Comparison of ENCODE assay signal across 20 cellular contexts in the genomic region with DNA sequence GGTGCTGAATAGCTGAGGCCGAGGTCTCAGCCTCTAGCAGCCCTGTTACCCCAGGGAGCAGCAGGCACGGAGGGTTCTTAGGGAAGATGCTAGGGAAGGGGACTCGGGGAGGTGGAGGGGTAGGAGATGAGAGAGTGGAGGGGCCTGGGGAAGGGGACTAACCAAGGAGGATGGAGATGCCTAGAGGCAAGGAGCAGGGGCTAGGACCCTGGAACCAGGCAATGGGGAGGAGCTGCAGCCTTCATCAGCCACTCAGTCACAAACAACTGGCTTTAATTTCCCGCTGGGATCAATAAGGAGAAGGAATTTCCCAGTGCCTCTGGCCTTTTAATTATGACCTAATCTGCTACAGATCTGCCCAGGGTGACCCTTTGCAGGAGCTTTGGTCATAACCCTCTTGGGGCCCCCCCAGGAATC. TPM values are rescaled to one million over a fixed set of nuclear protein-coding genes. Genes with fewer than 3 reads are reported as not detected.
A peak's percentile ranks its signal among the peaks of the same experiment; 100 is the strongest.
DNase-seq lines count a peak whose midpoint lies in the region; ATAC-seq, FAIRE-seq and TF ChIP-seq lines count a peak whose summit lies in the region.
"Had no signal": no experiment of that assay in that cellular context is flagged by ENCODE, and none has a peak within 500 bp of the region (broad histone marks: within the 10 kb centered on the region; RNA-seq: fewer than 3 reads in every experiment).

No MANE protein-coding gene starts in this region.

- H3K27me3 ChIP-seq in HCT116 (ENCODE audit: insufficient read depth, low read length) (no peaks in the 10 kb centered on the region), subcutaneous abdominal adipose tissue (ENCODE audit: control insufficient read depth in 5 of 5, insufficient read depth in 4 of 5, low read length in 5 of 5) (peaks cover 18 to 30% (median 23%) of the 10 kb centered on the region in 5 donors)

- POLR2A ChIA-PET in HCT116 (lab: Charles Lee), result interaction anchor here (1.3 kb wide), 1 partner anchor 19 kb away, joined by 4 read pairs; no protein-coding TSS in a partner anchor

- DNase-seq in HCT116 (ENCODE audit: low read depth, low spot score) (no peak), iPS-NIHi11 (ENCODE audit: low spot score) (peak; percentile 74), GM12891 (ENCODE audit: insufficient read length, low spot score) (no peak), middle frontal gyrus (ENCODE audit: extremely low spot score, low spot score) (no peak)
- no peak for DNase-seq in central memory CD8-positive, alpha-beta T cell (ENCODE audit: low spot score in 2 of 2)
- no peak for DNase-seq in activated naive CD4-positive, alpha-beta T cell treated with Interleukin-2 at 50 U/mL for 16 hours
- DNase-seq: activated CD4-positive, alpha-beta T cell treated with anti-CD3 and anti-CD28 coated beads for 36 hours; anterior cingulate cortex; CD8-positive, alpha-beta memory T cell; effector memory CD4-positive, alpha-beta T cell; heart right ventricle; NCI-H1092; NCI-H226; PC-9; stimulated activated CD4-positive, alpha-beta T cell treated with anti-CD3 and anti-CD28 coated beads, Interleukin-4, amount 100 ng/mL, for 1 hour; T-helper 1 cell had no signal

- ATAC-seq in HCT116, result no peak
- ATAC-seq in central memory CD8-positive, alpha-beta T cell (replicated peaks; ENCODE audit: extremely low read depth, poor library complexity, severe bottlenecking), result no peak
- ATAC-seq: activated CD4-positive, alpha-beta T cell treated with anti-CD3 and anti-CD28 coated beads for 36 hours; heart right ventricle; psoas muscle had no signal

- peak overlapping the region; percentile 92 for H3K4me3 Mint-ChIP-seq in central memory CD8-positive, alpha-beta T cell
- H3K4me3 Mint-ChIP-seq: activated CD4-positive, alpha-beta T cell treated with anti-CD3 and anti-CD28 coated beads for 36 hours; memory B cell; stimulated activated naive CD8-positive, alpha-beta T cell treated with anti-CD3 and anti-CD28 coated beads, Interleukin-15, Interleukin-2, amounts not matched to agents 100 ng/mL and 50 ng/mL, for 24 hours had no signal

- no peaks in the 10 kb centered on the region for H3K9me3 Mint-ChIP-seq in central memory CD8-positive, alpha-beta T cell
- H3K9me3 Mint-ChIP-seq: CD8-positive, alpha-beta memory T cell; memory B cell; stimulated activated naive CD8-positive, alpha-beta T cell treated with anti-CD3 and anti-CD28 coated beads, Interleukin-15, Interleukin-2, amounts not matched to agents 100 ng/mL and 50 ng/mL, for 24 hours had no signal

- CTCF ChIA-PET in HCT116 (lab: Charles Lee), result interaction anchor here (0.9 to 14.7 kb wide), 4 partner anchors 10 to 151 kb away, joined by 3 to 310 read pairs (median 31); a partner anchor contains a TSS

- H3K4me3 ChIP-seq in HCT116 (replicated peaks in 1 of 2; ENCODE audit: low read depth in 1 of 2, low read length in 2 of 2) (no peak overlapping the region), subcutaneous abdominal adipose tissue (ENCODE audit: low read depth in 1 of 5, low read length in 5 of 5) (peak overlapping the region in 3 of 5 donors; percentile 3 to 22 (median 8))
- H3K4me3 ChIP-seq: heart right ventricle, PC-9, psoas muscle had no signal

- H3K4me1 ChIP-seq in HCT116 (ENCODE audit: control insufficient read depth in 1 of 2, insufficient read depth in 2 of 2, low read length in 2 of 2) (peaks cover 87 to 100% of the 10 kb centered on the region in 2 experiments), subcutaneous abdominal adipose tissue (ENCODE audit: control insufficient read depth in 5 of 5, insufficient read depth in 5 of 5, low read length in 5 of 5) (peaks cover 7 to 83% (median 72%) of the 10 kb centered on the region in 5 donors)

- intact Hi-C loops in HCT116 (cut with micrococcal nuclease), result no loop called here

- peaks cover 17% of the 10 kb centered on the region for H3K36me3 Mint-ChIP-seq in central memory CD8-positive, alpha-beta T cell (ENCODE audit: insufficient read depth)
- H3K36me3 Mint-ChIP-seq: CD8-positive, alpha-beta memory T cell; memory B cell had no signal

- BruUV-seq in HCT116 (replicated peaks; lab: Mats Ljungman, UMichigan), result no TSS peak

- no peak for TF ChIP-seq CTCF in HCT116 (IDR thresholded peaks at IDR 0.05 in 2 of 3, conservative IDR thresholded peaks at IDR 0.05 in 1 of 3; ENCODE audit: borderline replicate concordance in 1 of 3, insufficient read depth in 1 of 3, low read depth in 2 of 3, low read length in 2 of 3)

- no peaks in the 10 kb centered on the region for H4K20me1 ChIP-seq in HCT116 (ENCODE audit: insufficient read depth)

- H3K27ac ChIP-seq in HCT116 (ENCODE audit: low read depth, low read length) (peak overlapping the region; percentile 66), subcutaneous abdominal adipose tissue (ENCODE audit: low read depth, low read length) (peak overlapping the region; percentile 65)
- H3K27ac ChIP-seq: PC-9, psoas muscle had no signal

- no peak overlapping the region for H2AFZ ChIP-seq in HCT116 (ENCODE audit: low read depth, low read length, poor library complexity, severe bottlenecking)
- H2AFZ ChIP-seq: PC-9 had no signal

- TF ChIP-seq RAD21 in HCT116 (IDR thresholded peaks at IDR 0.05; ENCODE audit: low read depth), result no peak

- peaks cover 17% of the 10 kb centered on the region for H3K79me2 ChIP-seq in HCT116 (ENCODE audit: insufficient read depth, low read length)

- TF ChIP-seq POLR2A in HCT116 (IDR thresholded peaks at IDR 0.05; ENCODE audit: borderline replicate concordance, extremely low read depth, insufficient read depth, insufficient read length) (no peak), GM12891 (IDR thresholded peaks at IDR 0.05; ENCODE audit: low read depth, low read length) (no peak)

- RAD21 ChIA-PET in HCT116 (lab: Charles Lee; ENCODE audit: low non-redundant PET in 1 of 2, low total read pairs in 2 of 2, uncharacterized antibody in 2 of 2, unreplicated experiment in 2 of 2), result interaction anchor here (0.9 to 1.6 kb wide), 2 partner anchors 18 kb away, joined by 3 to 5 read pairs; no protein-coding TSS in a partner anchor

- H3K36me3 ChIP-seq in HCT116 (ENCODE audit: control insufficient read depth in 1 of 2, insufficient read depth in 2 of 2, low read length in 2 of 2) (no peaks in the 10 kb centered on the region), subcutaneous abdominal adipose tissue (ENCODE audit: control insufficient read depth in 5 of 5, insufficient read depth in 5 of 5, low read length in 5 of 5) (no peaks in the 10 kb centered on the region)

- H3K9me3 ChIP-seq in HCT116 (ENCODE audit: control insufficient read depth in 1 of 2, insufficient read depth in 1 of 2, low read depth in 1 of 2, low read length in 2 of 2), result no peaks in the 10 kb centered on the region
- no peaks in the 10 kb centered on the region for H3K9me3 ChIP-seq in subcutaneous abdominal adipose tissue (ENCODE audit: control insufficient read depth in 5 of 5, low read length in 5 of 5)
- H3K9me3 ChIP-seq: heart right ventricle, psoas muscle had no signal

- no peaks in the 10 kb centered on the region for H3K9me2 ChIP-seq in HCT116 (ENCODE audit: insufficient read depth)

- H3K27ac Mint-ChIP-seq in central memory CD8-positive, alpha-beta T cell (ENCODE audit: low read depth), result no peak overlapping the region
- H3K27ac Mint-ChIP-seq: activated CD4-positive, alpha-beta T cell treated with anti-CD3 and anti-CD28 coated beads for 36 hours; memory B cell; stimulated activated naive CD8-positive, alpha-beta T cell treated with anti-CD3 and anti-CD28 coated beads, Interleukin-15, Interleukin-2, amounts not matched to agents 100 ng/mL and 50 ng/mL, for 24 hours had no signal

- peak overlapping the region; percentile 85 for H3K4me2 ChIP-seq in HCT116 (ENCODE audit: low read length)
- H3K4me2 ChIP-seq: PC-9 had no signal

- H3K4me1 Mint-ChIP-seq in central memory CD8-positive, alpha-beta T cell, result peaks cover 28% of the 10 kb centered on the region

- H3K9ac ChIP-seq in HCT116 (ENCODE audit: low read length) (peak overlapping the region; percentile 37), subcutaneous abdominal adipose tissue (ENCODE audit: low read length in 5 of 5) (no peak overlapping the region)

- peaks cover 12% of the 10 kb centered on the region for H3K27me3 Mint-ChIP-seq in central memory CD8-positive, alpha-beta T cell

- FAIRE-seq in GM12891 (lab: Jason Lieb, UNC), result no peak

TF ChIP-seq in HCT116, 20 proteins besides CTCF, POLR2A, EP300 and RAD21:
- TF ChIP-seq SP1 (IDR thresholded peaks at IDR 0.05; ENCODE audit: low read depth), result no peak

TF ChIP-seq in GM12891, 5 proteins besides CTCF, POLR2A, EP300 and RAD21:
- TF ChIP-seq TAF1 (IDR thresholded peaks at IDR 0.05; ENCODE audit: low read depth, low read length), result no peak
- no peak for TF ChIP-seq PAX5 (IDR thresholded peaks at IDR 0.05; ENCODE audit: insufficient read depth, low read length, severe bottlenecking)
- no peak for TF ChIP-seq POLR2AphosphoS5 (IDR thresholded peaks at IDR 0.05; ENCODE audit: low read depth, low read length)
- TF ChIP-seq POU2F2 (IDR thresholded peaks at IDR 0.05; ENCODE audit: low read depth, low read length), result no peak
- TF ChIP-seq SPI1 (IDR thresholded peaks at IDR 0.05; ENCODE audit: low read depth, low read length), result no peak

RNA-seq across cellular contexts. Expression of a gene that starts 2.9 kb away (rescaled TPM):
- 209 TPM for total RNA-seq in HCT116 (2021; ENCODE audit: unreplicated experiment)
- polyA plus RNA-seq in HCT116 (2012), result 360 and 403 TPM in 2 replicates
- 0.18 TPM for polyA plus RNA-seq in GM12891 (2012; ENCODE audit: low read depth, missing spikeins)
- polyA plus RNA-seq: CD8-positive, alpha-beta memory T cell had no signal

RNA-seq across cellular contexts. Expression of a gene that starts 20.0 kb away (rescaled TPM):
- 36.5 TPM for total RNA-seq in HCT116 (2021; ENCODE audit: unreplicated experiment)
- polyA plus RNA-seq in HCT116 (2012), result 32.6 and 39.7 TPM in 2 replicates
- 17.7 TPM for polyA plus RNA-seq in GM12891 (2012; ENCODE audit: low read depth, missing spikeins)

RNA-seq across cellular contexts. Expression of a gene that starts 20.3 kb away (rescaled TPM):
- 41.7 TPM for total RNA-seq in HCT116 (2021; ENCODE audit: unreplicated experiment)
- polyA plus RNA-seq in HCT116 (2012), result 19.9 and 23.3 TPM in 2 replicates
- polyA plus RNA-seq in GM12891 (2012; ENCODE audit: low read depth, missing spikeins), result 20.5 TPM

RNA-seq across cellular contexts. Expression of a gene that starts 31.0 kb away (rescaled TPM):
- total RNA-seq in HCT116 (2021; ENCODE audit: unreplicated experiment), result 8.4 TPM
- 3.6 and 5.2 TPM in 2 replicates for polyA plus RNA-seq in HCT116 (2012)
- polyA plus RNA-seq in GM12891 (2012; ENCODE audit: low read depth, missing spikeins), result 0.01 TPM
- total RNA-seq: CD8-positive, alpha-beta memory T cell had no signal
- polyA plus RNA-seq: CD8-positive, alpha-beta memory T cell had no signal

RNA-seq across cellular contexts. Expression of a gene that starts 32.6 kb away (rescaled TPM):
- total RNA-seq in HCT116 (2021; ENCODE audit: unreplicated experiment), result 111 TPM
- polyA plus RNA-seq in HCT116 (2012), result 106 and 142 TPM in 2 replicates
- 116 TPM for polyA plus RNA-seq in GM12891 (2012; ENCODE audit: low read depth, missing spikeins)

Comparison
In these comparisons a context has a peak if more than half of its experiments do, and no peak if none do; other contexts are left out.
1. H3K4me3 ChIP-seq: peak in subcutaneous abdominal adipose tissue (3 of 5); none in HCT116 (0 of 2).